ENCODE assay signal across 1 cellular context in the genomic region with DNA sequence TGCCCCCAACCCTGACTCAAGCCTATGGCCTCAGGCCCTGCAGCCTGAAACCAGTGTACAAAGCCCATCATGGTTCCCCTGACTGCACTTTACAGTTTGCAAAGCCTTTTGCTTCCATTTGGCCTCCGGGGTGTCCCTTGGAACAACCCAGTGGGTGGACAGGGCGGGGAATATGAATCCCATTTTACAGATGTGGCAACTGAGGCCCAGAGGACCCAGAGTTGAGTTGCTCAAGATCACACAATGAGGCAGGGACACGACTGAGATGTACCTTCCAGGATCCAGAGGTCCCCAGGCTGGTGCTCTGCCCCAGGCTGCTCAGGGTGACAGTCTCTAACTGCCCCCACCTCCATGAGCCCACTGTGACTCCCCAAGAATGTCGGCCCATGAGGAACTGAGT.
A peak's percentile ranks its signal among the peaks of the same experiment; 100 is the strongest.
TF ChIP-seq lines count a peak whose summit lies in the region.

No MANE protein-coding gene starts in this region.

TF ChIP-seq in HepG2, 621 proteins besides CTCF, POLR2A, EP300 and RAD21:
- TF ChIP-seq ZNF629 (CRISPR knock-in tag; conservative IDR thresholded peaks at IDR 0.05) (peak; percentile 93), ZFX (CRISPR knock-in tag; IDR thresholded peaks at IDR 0.05; ENCODE audit: low read depth) (0 out of 2 replicates have a peak, but pooled peaks have one; percentile 1), SP2 (CRISPR knock-in tag; IDR thresholded peaks at IDR 0.05) (no peak), CHD4 (IDR thresholded peaks at IDR 0.05; ENCODE audit: borderline replicate concordance, low read length) (peak; percentile 77; the same call in 1 of the 2 replicates), ZSCAN20 (CRISPR knock-in tag; IDR thresholded peaks at IDR 0.05; ENCODE audit: borderline replicate concordance) (no peak), ZNF501 (CRISPR knock-in tag; IDR thresholded peaks at IDR 0.05) (no peak), CENPX (CRISPR knock-in tag; IDR thresholded peaks at IDR 0.05) (no peak), ZMYM3 (CRISPR knock-in tag; IDR thresholded peaks at IDR 0.05) (peak; percentile 67)
- TF ChIP-seq, protein P1, sequence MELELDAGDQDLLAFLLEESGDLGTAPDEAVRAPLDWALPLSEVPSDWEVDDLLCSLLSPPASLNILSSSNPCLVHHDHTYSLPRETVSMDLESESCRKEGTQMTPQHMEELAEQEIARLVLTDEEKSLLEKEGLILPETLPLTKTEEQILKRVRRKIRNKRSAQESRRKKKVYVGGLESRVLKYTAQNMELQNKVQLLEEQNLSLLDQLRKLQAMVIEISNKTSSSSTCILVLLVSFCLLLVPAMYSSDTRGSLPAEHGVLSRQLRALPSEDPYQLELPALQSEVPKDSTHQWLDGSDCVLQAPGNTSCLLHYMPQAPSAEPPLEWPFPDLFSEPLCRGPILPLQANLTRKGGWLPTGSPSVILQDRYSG (CRISPR knock-in tag; IDR thresholded peaks at IDR 0.05): no peak
